ENCODE assay signal across 12 cellular contexts in the genomic region with DNA sequence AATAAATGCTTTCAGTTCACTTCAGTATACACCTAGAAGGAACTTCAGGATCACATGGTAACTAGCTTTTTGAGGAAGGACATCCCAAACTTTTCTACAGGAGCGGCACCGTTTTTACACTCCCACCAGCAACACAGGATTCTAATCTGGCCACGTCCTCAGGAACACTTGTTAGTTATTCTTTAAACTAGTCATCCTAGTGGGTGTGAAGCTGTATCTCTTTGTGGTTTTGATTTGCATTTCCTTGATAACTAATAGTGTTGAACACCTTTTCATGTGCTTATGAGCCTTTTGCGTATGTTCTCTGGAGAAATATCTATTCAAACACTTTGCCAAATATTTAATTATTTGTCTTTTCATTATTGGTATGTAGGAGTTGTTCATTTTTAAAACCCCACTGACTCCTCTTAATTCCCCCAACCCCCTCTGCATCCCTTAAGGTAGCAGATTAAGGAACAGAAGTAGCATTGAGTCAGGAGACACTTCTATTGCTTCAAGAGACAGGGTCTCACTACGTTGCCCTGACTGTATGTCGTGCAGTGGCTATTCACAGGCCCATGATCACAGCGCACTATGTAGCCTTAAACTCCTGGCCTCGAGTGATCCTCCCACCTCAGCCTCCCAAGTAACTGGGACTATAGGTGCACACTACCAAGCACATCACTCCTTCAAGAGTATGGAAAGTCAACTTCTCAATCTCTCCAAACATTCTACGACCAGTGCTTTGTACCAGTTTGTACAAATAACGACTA. TPM values are rescaled to one million over a fixed set of nuclear protein-coding genes. Genes with fewer than 3 reads are reported as not detected.
A peak's percentile ranks its signal among the peaks of the same experiment; 100 is the strongest.
DNase-seq lines count a peak whose midpoint lies in the region; ATAC-seq and TF ChIP-seq lines count a peak whose summit lies in the region.
"Had no signal": no experiment of that assay in that cellular context is flagged by ENCODE, and none has a peak within 500 bp of the region (broad histone marks: within the 10 kb centered on the region; RNA-seq: fewer than 3 reads in every experiment).

No MANE protein-coding gene starts in this region.

- intact Hi-C loops in stomach (cut with DNase I; ENCODE audit: low total_unique reads), result no loop called here

- H3K4me3 Mint-ChIP-seq in activated CD4-positive, alpha-beta T cell treated with anti-CD3 and anti-CD28 coated beads, Interleukin-2, amount 10 ng/mL, durations not matched to agents 7 days and 5 days, result no peak overlapping the region
- peak overlapping the region; percentile 21 for H3K4me3 Mint-ChIP-seq in T-helper 2 cell treated with Interferon-gamma antibody and Interleukin-4, amounts not matched to agents 5 μg/mL and 100 μg/mL, for 36 hours

- POLR2A ChIA-PET in activated CD4-positive, alpha-beta T cell treated with anti-CD3 and anti-CD28 coated beads, Interleukin-2, amount 10 ng/mL, durations not matched to agents 7 days and 5 days (lab: Charles Lee), result interaction anchor here (0.7 kb wide), 1 partner anchor 106 kb away, joined by 4 read pairs; no protein-coding TSS in a partner anchor

- no peak for DNase-seq in activated CD4-positive, alpha-beta T cell treated with anti-CD3 and anti-CD28 coated beads, Interleukin-2, amount 10 ng/mL, durations not matched to agents 7 days and 5 days
- DNase-seq in activated CD4-positive, alpha-beta T cell treated with anti-CD3 and anti-CD28 coated beads for 4 hours, result no peak
- no peak for DNase-seq in T-helper 2 cell treated with Interferon-gamma antibody and Interleukin-4, amounts not matched to agents 5 μg/mL and 100 μg/mL, for 36 hours (ENCODE audit: low spot score)
- DNase-seq in kidney tubule cell (ENCODE audit: low spot score), result peak; percentile 57
- DNase-seq in stomach, result no peak
- no peak for DNase-seq in DMS153 treated with DMSO at 0.1 percent for 48 hours (lab: John Stamatoyannopoulos, UW; ENCODE audit: unreplicated experiment)
- no peak for DNase-seq in COLO668 (lab: John Stamatoyannopoulos, UW; ENCODE audit: unreplicated experiment)
- DNase-seq: ACHN, anterior cingulate cortex, NCI-H1694, RPMI8226 had no signal

- H3K36me3 ChIP-seq in stomach, result peaks cover 0 to 18% (median 14%) of the 10 kb centered on the region in 4 donors

- H3K36me3 Mint-ChIP-seq in activated CD4-positive, alpha-beta T cell treated with anti-CD3 and anti-CD28 coated beads, Interleukin-2, amount 10 ng/mL, durations not matched to agents 7 days and 5 days (ENCODE audit: low read depth), result peaks cover 10% of the 10 kb centered on the region
- peaks cover 15% of the 10 kb centered on the region for H3K36me3 Mint-ChIP-seq in T-helper 2 cell treated with Interferon-gamma antibody and Interleukin-4, amounts not matched to agents 5 μg/mL and 100 μg/mL, for 36 hours (ENCODE audit: low read depth)

- peaks cover 73 to 99% (median 92%) of the 10 kb centered on the region in 4 donors for H3K4me1 ChIP-seq in stomach

- no peaks in the 10 kb centered on the region for H3K27me3 Mint-ChIP-seq in activated CD4-positive, alpha-beta T cell treated with anti-CD3 and anti-CD28 coated beads, Interleukin-2, amount 10 ng/mL, durations not matched to agents 7 days and 5 days
- H3K27me3 Mint-ChIP-seq in T-helper 2 cell treated with Interferon-gamma antibody and Interleukin-4, amounts not matched to agents 5 μg/mL and 100 μg/mL, for 36 hours (ENCODE audit: low read depth), result no peaks in the 10 kb centered on the region

- TF ChIP-seq POLR2A in stomach (IDR thresholded peaks at IDR 0.05), result no peak

- CTCF ChIA-PET in activated CD4-positive, alpha-beta T cell treated with anti-CD3 and anti-CD28 coated beads, Interleukin-2, amount 10 ng/mL, durations not matched to agents 7 days and 5 days (lab: Charles Lee), result interaction anchor here (1.0 to 1.2 kb wide), 3 partner anchors 9 to 141 kb away, joined by 3 read pairs; no protein-coding TSS in a partner anchor

- no peak for ATAC-seq in HG03457 (IDR thresholded peaks at IDR 0.05; ENCODE audit: unreplicated experiment)

- no peak for TF ChIP-seq CTCF in stomach (IDR thresholded peaks at IDR 0.05)

- H3K27ac ChIP-seq in stomach, result peak overlapping the region in 4 of 5 donors; percentile 5 to 58 (median 48)

- no peaks in the 10 kb centered on the region for H3K9me3 ChIP-seq in stomach

- H3K27ac Mint-ChIP-seq in activated CD4-positive, alpha-beta T cell treated with anti-CD3 and anti-CD28 coated beads, Interleukin-2, amount 10 ng/mL, durations not matched to agents 7 days and 5 days, result peak overlapping the region; percentile 37
- H3K27ac Mint-ChIP-seq in T-helper 2 cell treated with Interferon-gamma antibody and Interleukin-4, amounts not matched to agents 5 μg/mL and 100 μg/mL, for 36 hours, result peak overlapping the region; percentile 52

- peaks cover 72% of the 10 kb centered on the region for H3K4me1 Mint-ChIP-seq in activated CD4-positive, alpha-beta T cell treated with anti-CD3 and anti-CD28 coated beads, Interleukin-2, amount 10 ng/mL, durations not matched to agents 7 days and 5 days
- H3K4me1 Mint-ChIP-seq in T-helper 2 cell treated with Interferon-gamma antibody and Interleukin-4, amounts not matched to agents 5 μg/mL and 100 μg/mL, for 36 hours (ENCODE audit: low read depth), result peaks cover 50% of the 10 kb centered on the region

- H3K27me3 ChIP-seq in stomach, result no peaks in the 10 kb centered on the region

- 32 to 50% (median 35%) methylated on average over 10 of the region's 10 CpGs for WGBS in stomach, 5 donors

- no peaks in the 10 kb centered on the region for H3K9me3 Mint-ChIP-seq in activated CD4-positive, alpha-beta T cell treated with anti-CD3 and anti-CD28 coated beads, Interleukin-2, amount 10 ng/mL, durations not matched to agents 7 days and 5 days
- no peaks in the 10 kb centered on the region for H3K9me3 Mint-ChIP-seq in T-helper 2 cell treated with Interferon-gamma antibody and Interleukin-4, amounts not matched to agents 5 μg/mL and 100 μg/mL, for 36 hours

- H3K4me3 ChIP-seq in stomach, result peak overlapping the region in 1 of 4 donors; percentile 11

- no peak for TF ChIP-seq EP300 in stomach (IDR thresholded peaks at IDR 0.05)

RNA-seq across cellular contexts. Expression of gene YWHAE, which starts 25.4 kb away (rescaled TPM):
- total RNA-seq in activated CD4-positive, alpha-beta T cell treated with anti-CD3 and anti-CD28 coated beads, Interleukin-2, amount 10 ng/mL, durations not matched to agents 7 days and 5 days, result 100 to 1,000 TPM; 340 to 435 TPM
- total RNA-seq in stomach, result 1,000 to 10,000 TPM in 2 of 5 donors, 100 to 1,000 TPM in 3; 335 to 1,151 (median 362) TPM
- 100 to 1,000 TPM; 219 to 323 (median 254) TPM for polyA plus RNA-seq in stomach
